ENCODE assay signal across 11 cellular contexts in the genomic region with DNA sequence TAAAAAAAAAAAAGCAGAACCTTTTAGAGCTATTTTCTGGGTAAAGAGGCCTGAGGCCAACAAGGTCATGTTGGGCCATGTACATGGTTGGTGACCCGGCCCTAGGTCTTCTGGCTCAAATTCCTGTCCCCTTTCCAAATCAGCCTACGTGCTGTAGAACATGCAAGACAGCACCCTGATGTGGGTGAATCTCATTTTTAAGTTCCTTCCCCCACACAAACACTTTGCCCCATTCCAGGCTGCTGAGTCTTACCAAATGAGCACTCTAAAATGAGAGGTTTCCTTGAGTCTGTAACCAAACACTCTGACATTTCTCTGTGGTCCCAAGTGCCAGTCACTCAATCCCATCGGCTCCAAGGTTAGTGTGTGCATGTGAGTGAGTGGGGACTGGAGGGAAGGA. TPM values are rescaled to one million over a fixed set of nuclear protein-coding genes. Genes with fewer than 3 reads are reported as not detected.
DNase-seq lines count a peak whose midpoint lies in the region; ATAC-seq and TF ChIP-seq lines count a peak whose summit lies in the region.
"Had no signal": no experiment of that assay in that cellular context is flagged by ENCODE, and none has a peak within 500 bp of the region (broad histone marks: within the 10 kb centered on the region; RNA-seq: fewer than 3 reads in every experiment).

No MANE protein-coding gene starts in this region.

- CTCF ChIA-PET in SK-N-SH (lab: Yijun Ruan, JAX): interaction anchor here (1.0 to 6.3 kb wide), 5 partner anchors 13 to 1497 kb away, joined by 3 to 131 read pairs (median 3); no protein-coding TSS in a partner anchor

- TF ChIP-seq EP300 in SK-N-SH (IDR thresholded peaks at IDR 0.05; ENCODE audit: borderline replicate concordance in 1 of 2, low read depth in 1 of 2, low read length in 1 of 2): no peak

- H3K4me1 ChIP-seq in GM23338 (ENCODE audit: insufficient read depth): peaks cover 21% of the 10 kb centered on the region
- H3K4me1 ChIP-seq in left lung: peaks cover 27 to 49% of the 10 kb centered on the region in 2 donors
- peaks cover 24 to 25% of the 10 kb centered on the region in 2 experiments; a peak in 3 of 4 replicates for H3K4me1 ChIP-seq in SK-N-SH (ENCODE audit: control insufficient read depth in 1 of 2, insufficient read depth in 2 of 2, low read depth in 1 of 2, low read length in 1 of 2)
- H3K4me1 ChIP-seq in endodermal cell (ENCODE audit: control insufficient read depth, insufficient read depth, low read length): peaks cover 7% of the 10 kb centered on the region

- H2AFZ ChIP-seq in GM23338 (no peak overlapping the region), SK-N-SH (ENCODE audit: low read depth) (no peak overlapping the region)

- H3K79me2 ChIP-seq in GM23338 (replicated peaks; ENCODE audit: insufficient read depth): no peaks in the 10 kb centered on the region
- peaks cover 62% of the 10 kb centered on the region for H3K79me2 ChIP-seq in SK-N-SH (ENCODE audit: insufficient read depth)

- H3K27me3 ChIP-seq in GM23338 (ENCODE audit: insufficient read depth): peaks cover 33% of the 10 kb centered on the region
- H3K27me3 ChIP-seq in left lung: no peaks in the 10 kb centered on the region
- H3K27me3 ChIP-seq in SK-N-SH (ENCODE audit: insufficient read depth): no peaks in the 10 kb centered on the region
- peaks cover 8% of the 10 kb centered on the region for H3K27me3 ChIP-seq in endodermal cell (ENCODE audit: control insufficient read depth, insufficient read depth, low read length, poor library complexity, severe bottlenecking)

- H3K27ac ChIP-seq in GM23338 (ENCODE audit: low read depth) (no peak overlapping the region), left lung (peak overlapping the region; percentile 99), SK-N-SH (ENCODE audit: low read depth in 2 of 2, low read length in 1 of 2) (no peak overlapping the region), endodermal cell (ENCODE audit: low read depth, low read length) (no peak overlapping the region)

- 59% methylated on average over 3 of the region's 3 CpGs for WGBS in SK-N-SH (ENCODE audit: low lambda C conversion rate)
- 86 to 94% methylated on average over 1 to 3 of the region's 3 CpGs for WGBS in endodermal cell (ENCODE audit: insufficient coverage in 1 of 2, insufficient read length in 1 of 2), 2 experiments

- no peak for TF ChIP-seq RAD21 in SK-N-SH (IDR thresholded peaks at IDR 0.05; ENCODE audit: low read length)

- H3K27me3 Mint-ChIP-seq in GM23338 (ENCODE audit: insufficient read depth, low read depth, poor library complexity) (peaks cover 24% of the 10 kb centered on the region), endodermal cell (ENCODE audit: insufficient read depth) (peaks cover 19% of the 10 kb centered on the region)
- no peaks in the 10 kb centered on the region for H3K27me3 Mint-ChIP-seq in activated T-helper 1 cell treated with anti-CD3 and anti-CD28 coated beads, Interleukin-12 subunit alpha, Interleukin-12 subunit beta, Interleukin-2, Interleukin-4 antibody, amounts not matched to agents 30 ng/mL and 10 ng/mL and 1 ng/mL, durations not matched to agents 14 hours and 24 hours and 36 hours (ENCODE audit: insufficient read depth)

- H3K4me1 Mint-ChIP-seq in GM23338 (peaks cover 28% of the 10 kb centered on the region), endodermal cell (peaks cover 24% of the 10 kb centered on the region)
- peaks cover 49% of the 10 kb centered on the region for H3K4me1 Mint-ChIP-seq in activated T-helper 1 cell treated with anti-CD3 and anti-CD28 coated beads, Interleukin-12 subunit alpha, Interleukin-12 subunit beta, Interleukin-2, Interleukin-4 antibody, amounts not matched to agents 30 ng/mL and 10 ng/mL and 1 ng/mL, durations not matched to agents 14 hours and 24 hours and 36 hours (ENCODE audit: low read depth)
- H3K4me1 Mint-ChIP-seq in stimulated activated effector memory CD8-positive, alpha-beta T cell treated with anti-CD3 and anti-CD28 coated beads, Interleukin-12 subunit alpha, Interleukin-12 subunit beta, amount 100 ng/mL, for 72 hours: peaks cover 45% of the 10 kb centered on the region

- DNase-seq in GM23338 (ENCODE audit: low spot score) (no peak), left lung (no peak), SK-N-SH (no peak), GM10266 (ENCODE audit: extremely low spot score) (no peak), endodermal cell (no peak)
- no peak for DNase-seq in activated T-helper 1 cell treated with anti-CD3 and anti-CD28 coated beads, Interleukin-12 subunit alpha, Interleukin-12 subunit beta, Interleukin-2, Interleukin-4 antibody, amounts not matched to agents 30 ng/mL and 10 ng/mL and 1 ng/mL, durations not matched to agents 14 hours and 24 hours and 36 hours (ENCODE audit: low spot score)
- DNase-seq in stimulated activated effector memory CD8-positive, alpha-beta T cell treated with anti-CD3 and anti-CD28 coated beads, Interleukin-12 subunit alpha, Interleukin-12 subunit beta, amount 100 ng/mL, for 72 hours (ENCODE audit: low spot score in 2 of 2): no peak
- DNase-seq: GDM1; NK-92 treated with Interleukin-12 subunit alpha and Interleukin-12 subunit beta, amount 100 ng/mL, for 24 hours; small intestine had no signal

- no peaks in the 10 kb centered on the region; the same call in 1 of the 2 replicates for H3F3A ChIP-seq in GM23338 (replicated peaks; ENCODE audit: low read depth)
- peaks cover 23% of the 10 kb centered on the region for H3F3A ChIP-seq in SK-N-SH (replicated peaks; ENCODE audit: insufficient read depth)

- POLR2A ChIA-PET in SK-N-SH (lab: Yijun Ruan, JAX): no interaction called here

- H3K9ac ChIP-seq in SK-N-SH (no peak overlapping the region), endodermal cell (ENCODE audit: extremely low read depth, low read length, poor library complexity, severe bottlenecking) (no peak overlapping the region)

- H3K36me3 ChIP-seq in GM23338 (ENCODE audit: insufficient read depth): no peaks in the 10 kb centered on the region
- H3K36me3 ChIP-seq in left lung: peaks cover 0 to 51% of the 10 kb centered on the region in 2 donors
- peaks cover 29 to 37% of the 10 kb centered on the region in 2 experiments for H3K36me3 ChIP-seq in SK-N-SH (replicated peaks in 1 of 2; ENCODE audit: control insufficient read depth in 1 of 2, insufficient read depth in 2 of 2, low read length in 1 of 2)
- H3K36me3 ChIP-seq in endodermal cell (ENCODE audit: control insufficient read depth, insufficient read depth, low read length): no peaks in the 10 kb centered on the region

- intact Hi-C loops in activated T-helper 1 cell treated with anti-CD3 and anti-CD28 coated beads, Interleukin-12 subunit alpha, Interleukin-12 subunit beta, Interleukin-2, Interleukin-4 antibody, amounts not matched to agents 30 ng/mL and 10 ng/mL and 1 ng/mL, durations not matched to agents 14 hours and 24 hours and 36 hours (cut with micrococcal nuclease): loop anchor here (10.0 kb wide), 1 partner anchor 1499 kb away; no protein-coding TSS in a partner anchor
- intact Hi-C loops in left lung (cut with DNase I): no loop called here

- H4K20me1 ChIP-seq in GM23338 (replicated peaks; ENCODE audit: insufficient read depth) (no peaks in the 10 kb centered on the region), SK-N-SH (ENCODE audit: insufficient read depth) (peaks cover 17% of the 10 kb centered on the region; the same call in 1 of the 2 replicates)

- H3K36me3 Mint-ChIP-seq in GM23338 (ENCODE audit: low read depth) (peaks cover 4% of the 10 kb centered on the region; the same call in 1 of the 3 replicates), endodermal cell (ENCODE audit: low read depth) (no peaks in the 10 kb centered on the region)
- peaks cover 43% of the 10 kb centered on the region for H3K36me3 Mint-ChIP-seq in activated T-helper 1 cell treated with anti-CD3 and anti-CD28 coated beads, Interleukin-12 subunit alpha, Interleukin-12 subunit beta, Interleukin-2, Interleukin-4 antibody, amounts not matched to agents 30 ng/mL and 10 ng/mL and 1 ng/mL, durations not matched to agents 14 hours and 24 hours and 36 hours (ENCODE audit: low read depth)
- peaks cover 53% of the 10 kb centered on the region for H3K36me3 Mint-ChIP-seq in stimulated activated effector memory CD8-positive, alpha-beta T cell treated with anti-CD3 and anti-CD28 coated beads, Interleukin-12 subunit alpha, Interleukin-12 subunit beta, amount 100 ng/mL, for 72 hours

- H3K4me3 Mint-ChIP-seq in GM23338 (peak overlapping the region; percentile 81; the same call in 2 of the 3 replicates), endodermal cell (no peak overlapping the region)
- peak overlapping the region; percentile 96 for H3K4me3 Mint-ChIP-seq in activated T-helper 1 cell treated with anti-CD3 and anti-CD28 coated beads, Interleukin-12 subunit alpha, Interleukin-12 subunit beta, Interleukin-2, Interleukin-4 antibody, amounts not matched to agents 30 ng/mL and 10 ng/mL and 1 ng/mL, durations not matched to agents 14 hours and 24 hours and 36 hours
- peak overlapping the region; percentile 100 for H3K4me3 Mint-ChIP-seq in stimulated activated effector memory CD8-positive, alpha-beta T cell treated with anti-CD3 and anti-CD28 coated beads, Interleukin-12 subunit alpha, Interleukin-12 subunit beta, amount 100 ng/mL, for 72 hours

- H3K4me2 ChIP-seq in GM23338 (peak overlapping the region; percentile 87), SK-N-SH (no peak overlapping the region)

- no peak for ATAC-seq in GM23338
- no peak for ATAC-seq in left lung
- no peak for ATAC-seq in stimulated activated effector memory CD8-positive, alpha-beta T cell treated with anti-CD3 and anti-CD28 coated beads, Interleukin-12 subunit alpha, Interleukin-12 subunit beta, amount 100 ng/mL, for 72 hours

- H3K9me3 Mint-ChIP-seq in GM23338: no peaks in the 10 kb centered on the region
- no peaks in the 10 kb centered on the region for H3K9me3 Mint-ChIP-seq in activated T-helper 1 cell treated with anti-CD3 and anti-CD28 coated beads, Interleukin-12 subunit alpha, Interleukin-12 subunit beta, Interleukin-2, Interleukin-4 antibody, amounts not matched to agents 30 ng/mL and 10 ng/mL and 1 ng/mL, durations not matched to agents 14 hours and 24 hours and 36 hours
- H3K9me3 Mint-ChIP-seq in stimulated activated effector memory CD8-positive, alpha-beta T cell treated with anti-CD3 and anti-CD28 coated beads, Interleukin-12 subunit alpha, Interleukin-12 subunit beta, amount 100 ng/mL, for 72 hours: no peaks in the 10 kb centered on the region
- H3K9me3 Mint-ChIP-seq in endodermal cell: no peaks in the 10 kb centered on the region

- H3K9me3 ChIP-seq in left lung (no peaks in the 10 kb centered on the region), SK-N-SH (no peaks in the 10 kb centered on the region), endodermal cell (ENCODE audit: control insufficient read depth, low read length) (no peaks in the 10 kb centered on the region)

- no peaks in the 10 kb centered on the region for H3K9me2 ChIP-seq in GM23338 (ENCODE audit: insufficient read depth)
- H3K9me2 ChIP-seq in SK-N-SH: no peaks in the 10 kb centered on the region

- H3K27ac Mint-ChIP-seq in GM23338 (no peak overlapping the region), endodermal cell (no peak overlapping the region)
- no peak overlapping the region for H3K27ac Mint-ChIP-seq in activated T-helper 1 cell treated with anti-CD3 and anti-CD28 coated beads, Interleukin-12 subunit alpha, Interleukin-12 subunit beta, Interleukin-2, Interleukin-4 antibody, amounts not matched to agents 30 ng/mL and 10 ng/mL and 1 ng/mL, durations not matched to agents 14 hours and 24 hours and 36 hours
- H3K27ac Mint-ChIP-seq in stimulated activated effector memory CD8-positive, alpha-beta T cell treated with anti-CD3 and anti-CD28 coated beads, Interleukin-12 subunit alpha, Interleukin-12 subunit beta, amount 100 ng/mL, for 72 hours: peak overlapping the region; percentile 100

- TF ChIP-seq CTCF in GM23338 (conservative IDR thresholded peaks at IDR 0.05; ENCODE audit: low read depth in 2 of 2) (no peak), left lung (IDR thresholded peaks at IDR 0.05) (no peak), SK-N-SH (IDR thresholded peaks at IDR 0.05) (no peak), GM10266 (IDR thresholded peaks at IDR 0.05; ENCODE audit: control insufficient read depth, insufficient read depth, low read depth, missing control alignments) (no peak), endodermal cell (conservative IDR thresholded peaks at IDR 0.05) (no peak)

- no peak overlapping the region; the same call in 1 of the 2 replicates for H3K4me3 ChIP-seq in GM23338
- peak overlapping the region in 1 of 2 donors; percentile 57 for H3K4me3 ChIP-seq in left lung
- no peak overlapping the region for H3K4me3 ChIP-seq in SK-N-SH (ENCODE audit: low read depth in 2 of 2, low read length in 1 of 2)
- no peak overlapping the region for H3K4me3 ChIP-seq in endodermal cell (ENCODE audit: low read length)

RNA-seq across cellular contexts. Expression of a gene that starts 9.4 kb away (rescaled TPM):
- 5.4 and 5.9 TPM in 2 replicates for total RNA-seq in GM23338 (2014; rRNA removed; shearing (Covaris generic))
- polyA plus RNA-seq in GM23338 (2016; fragmentation: Nextera tagmentation; extraction: Ambion mirVana) (2.5 and 2.6 TPM in 2 replicates), SK-N-SH (2012; rRNA removed) (13.8 and 14.0 TPM in 2 replicates)
- total RNA-seq in activated T-helper 1 cell treated with anti-CD3 and anti-CD28 coated beads, Interleukin-12 subunit alpha, Interleukin-12 subunit beta, Interleukin-2, Interleukin-4 antibody, amounts not matched to agents 30 ng/mL and 10 ng/mL and 1 ng/mL, durations not matched to agents 14 hours and 24 hours and 36 hours: 38.8 and 42.1 TPM in 2 replicates
- total RNA-seq in left lung (100 to 1,000 TPM in 1 of 2 donors, 10 to 100 TPM in 1; 79.9 to 160 TPM), endodermal cell (1 to 10 TPM; 3.8 to 3.9 TPM)
- polyA plus RNA-seq in SK-N-SH (2012; cell fraction: cytosol; rRNA removed): 6.0 and 7.6 TPM in 2 replicates
- 71.7 and 72.8 TPM in 2 replicates for polyA plus RNA-seq in SK-N-SH (2012; cell fraction: nucleus; rRNA removed)
- polyA plus RNA-seq in endodermal cell (2013, experiment 1 of 2): 12.9 TPM
- polyA plus RNA-seq in endodermal cell (2013, experiment 2 of 2): 8.9 TPM

RNA-seq across cellular contexts. Expression of a gene that starts 33.5 kb away (rescaled TPM):
- not detected in 2 replicates for total RNA-seq in GM23338 (2014; rRNA removed; shearing (Covaris generic))
- not detected in 2 replicates for polyA plus RNA-seq in GM23338 (2016; fragmentation: Nextera tagmentation; extraction: Ambion mirVana)
- not detected in 2 replicates for total RNA-seq in activated T-helper 1 cell treated with anti-CD3 and anti-CD28 coated beads, Interleukin-12 subunit alpha, Interleukin-12 subunit beta, Interleukin-2, Interleukin-4 antibody, amounts not matched to agents 30 ng/mL and 10 ng/mL and 1 ng/mL, durations not matched to agents 14 hours and 24 hours and 36 hours
- not detected for total RNA-seq in left lung
- 0.07 TPM in 1 of 2 replicates, not detected in the other for polyA plus RNA-seq in SK-N-SH (2012; rRNA removed)
- not detected in 2 replicates for polyA plus RNA-seq in SK-N-SH (2012; cell fraction: cytosol; rRNA removed)
- not detected in 2 replicates for polyA plus RNA-seq in SK-N-SH (2012; cell fraction: nucleus; rRNA removed)
- not detected for total RNA-seq in endodermal cell
- not detected for polyA plus RNA-seq in endodermal cell (2013, experiment 1 of 2)
- polyA plus RNA-seq in endodermal cell (2013, experiment 2 of 2): not detected
- total RNA-seq: kidney epithelial cell had no signal
- polyA plus RNA-seq: small intestine had no signal

Comparison
In these comparisons a context has a peak if more than half of its experiments do, and no peak if none do; other contexts are left out.
1. H3K27ac ChIP-seq: peak in left lung (2 of 2); none in GM23338 (single experiment), SK-N-SH (0 of 2) and endodermal cell (single experiment).